ENCODE assay signal across 7 cellular contexts in genomic region chr14:70821581-70821915, GRCh38. TPM values are rescaled to one million over a fixed set of nuclear protein-coding genes. Genes with fewer than 3 reads are reported as not detected.
DNase-seq lines count a peak whose midpoint lies in the region; ATAC-seq, FAIRE-seq and TF ChIP-seq lines count a peak whose summit lies in the region.

No MANE protein-coding gene starts in this region.

- H3K27ac Mint-ChIP-seq in activated naive CD8-positive, alpha-beta T cell treated with anti-CD3 and anti-CD28 coated beads, Interleukin-2, amount 50 U/mL, for 24 hours = no peak overlapping the region

- TF ChIP-seq POLR2A in IMR-90 (IDR thresholded peaks at IDR 0.05; ENCODE audit: low read depth, low read length) = no peak

- no peak overlapping the region for H3K56ac ChIP-seq in IMR-90 (ENCODE audit: extremely low read depth, insufficient read depth, low read length)

- peak overlapping the region; percentile 93 for H3K4me2 ChIP-seq in IMR-90 (ENCODE audit: low read depth, low read length)

- no peaks in the 10 kb centered on the region for H3K9me3 Mint-ChIP-seq in activated naive CD8-positive, alpha-beta T cell treated with anti-CD3 and anti-CD28 coated beads, Interleukin-2, amount 50 U/mL, for 24 hours

- peak overlapping the region; percentile 68 for H3K4me3 Mint-ChIP-seq in activated naive CD8-positive, alpha-beta T cell treated with anti-CD3 and anti-CD28 coated beads, Interleukin-2, amount 50 U/mL, for 24 hours

- H3K4me1 Mint-ChIP-seq in activated naive CD8-positive, alpha-beta T cell treated with anti-CD3 and anti-CD28 coated beads, Interleukin-2, amount 50 U/mL, for 24 hours = peaks cover 12% of the 10 kb centered on the region

- DNase-seq in IMR-90 (no peak), kidney (no peak), NOMO-1 treated with DMSO at 0.1 percent for 48 hours (lab: John Stamatoyannopoulos, UW; ENCODE audit: unreplicated experiment) (no peak), NAMALWA (ENCODE audit: low spot score) (no peak)
- no peak for DNase-seq in activated naive CD8-positive, alpha-beta T cell treated with anti-CD3 and anti-CD28 coated beads, Interleukin-2, amount 50 U/mL, for 24 hours

- BruUV-seq in IMR-90 (replicated peaks; lab: Mats Ljungman, UMichigan) = no TSS peak

- dilution Hi-C loops in IMR-90 (cut with HindIII; ENCODE audit: low sequenced_read_pairs, unreplicated experiment) = no loop called here

- no peak overlapping the region for H2BK20ac ChIP-seq in IMR-90 (ENCODE audit: low read depth, low read length)

- H3K9me3 ChIP-seq in IMR-90 (ENCODE audit: control insufficient read depth, insufficient read depth, low read length) (no peaks in the 10 kb centered on the region), kidney (ENCODE audit: control insufficient read depth in 1 of 2, low read length in 2 of 2) (no peaks in the 10 kb centered on the region), stomach smooth muscle (ENCODE audit: control insufficient read depth in 2 of 2, low read length in 2 of 2) (no peaks in the 10 kb centered on the region)

- H3K18ac ChIP-seq in IMR-90 (ENCODE audit: low read depth, low read length) = no peak overlapping the region

- H4K8ac ChIP-seq in IMR-90 (ENCODE audit: low read depth in 2 of 2, low read length in 2 of 2) = no peak overlapping the region

- in situ Hi-C loops in IMR-90 (cut with MboI; ENCODE audit: low sequenced_read_pairs) = loop anchor here (5.0 kb wide), 1 partner anchor 151 kb away; no protein-coding TSS in a partner anchor

- no peaks in the 10 kb centered on the region for H3K79me1 ChIP-seq in IMR-90 (ENCODE audit: low read depth in 1 of 2, low read length in 2 of 2)

- no peak overlapping the region for H2BK5ac ChIP-seq in IMR-90 (ENCODE audit: low read depth, low read length, poor library complexity, severe bottlenecking)

- no peaks in the 10 kb centered on the region for H3K36me3 Mint-ChIP-seq in activated naive CD8-positive, alpha-beta T cell treated with anti-CD3 and anti-CD28 coated beads, Interleukin-2, amount 50 U/mL, for 24 hours (ENCODE audit: low read depth)

- peaks cover 41% of the 10 kb centered on the region for H3K27me3 Mint-ChIP-seq in activated naive CD8-positive, alpha-beta T cell treated with anti-CD3 and anti-CD28 coated beads, Interleukin-2, amount 50 U/mL, for 24 hours

- no peak overlapping the region for H3K4ac ChIP-seq in IMR-90 (ENCODE audit: low read depth, low read length)

- H3K27ac ChIP-seq in IMR-90 (ENCODE audit: insufficient read depth, low read length) (no peak overlapping the region; the same call in 1 of the 2 replicates), kidney (ENCODE audit: low read depth in 2 of 2, low read length in 2 of 2) (no peak overlapping the region), stomach smooth muscle (ENCODE audit: low read length) (no peak overlapping the region)

- no peak overlapping the region for H4K91ac ChIP-seq in IMR-90 (ENCODE audit: insufficient read depth, low read depth, low read length)

- H3K23ac ChIP-seq in IMR-90 (ENCODE audit: low read depth, low read length) = 0 out of 2 replicates have a peak overlapping the region, but pooled peaks have one; percentile 48

- no peak for TF ChIP-seq CTCF in IMR-90 (conservative IDR thresholded peaks at IDR 0.05; ENCODE audit: low read depth, low read length)
- TF ChIP-seq CTCF in kidney (IDR thresholded peaks at IDR 0.05; ENCODE audit: borderline replicate concordance, extremely low read depth, insufficient read depth) = no peak

- H3K9ac ChIP-seq in IMR-90 (ENCODE audit: low read depth, low read length) = peak overlapping the region; percentile 75
- peak overlapping the region in 1 of 2 donors; percentile 58 for H3K9ac ChIP-seq in kidney (ENCODE audit: low read length in 2 of 2)
- H3K9ac ChIP-seq in stomach smooth muscle (ENCODE audit: low read length in 2 of 2) = peak overlapping the region in 1 of 2 donors; percentile 74

- no peak overlapping the region for H4K5ac ChIP-seq in IMR-90 (ENCODE audit: low read depth, low read length)

- peak overlapping the region; percentile 98 for H2AFZ ChIP-seq in IMR-90 (replicated peaks; ENCODE audit: low read length, poor library complexity)

- H2BK15ac ChIP-seq in IMR-90 (ENCODE audit: low read depth, low read length) = no peak overlapping the region

- intact Hi-C loops in IMR-90 (cut with micrococcal nuclease) (no loop called here), kidney (cut with DNase I) (no loop called here)

- H3K4me3 ChIP-seq in IMR-90 (ENCODE audit: insufficient read depth, low read depth, low read length) (peak overlapping the region; percentile 92), kidney (ENCODE audit: low read length in 2 of 2) (peak overlapping the region; percentile 45 to 63), stomach smooth muscle (ENCODE audit: low read length in 2 of 2) (peak overlapping the region; percentile 64 to 79)

- no peaks in the 10 kb centered on the region for H3K9me1 ChIP-seq in IMR-90 (ENCODE audit: insufficient read depth, low read length)

- POLR2A ChIA-PET in IMR-90 (lab: Charles Lee; ENCODE audit: unreplicated experiment) = no interaction called here

- H3K36me3 ChIP-seq in IMR-90 (ENCODE audit: control insufficient read depth, insufficient read depth, low read length) = no peaks in the 10 kb centered on the region
- no peaks in the 10 kb centered on the region for H3K36me3 ChIP-seq in kidney (ENCODE audit: control insufficient read depth in 1 of 2, insufficient read depth in 2 of 2, low read length in 2 of 2)
- H3K36me3 ChIP-seq in stomach smooth muscle (ENCODE audit: control insufficient read depth in 2 of 2, insufficient read depth in 2 of 2, low read length in 2 of 2) = no peaks in the 10 kb centered on the region

- no peak overlapping the region; the same call in 1 of the 2 replicates for H2AK5ac ChIP-seq in IMR-90 (ENCODE audit: low read depth, low read length)

- no peaks in the 10 kb centered on the region for H3K4me1 ChIP-seq in IMR-90 (ENCODE audit: control insufficient read depth, insufficient read depth, low read length)
- H3K4me1 ChIP-seq in kidney (ENCODE audit: control insufficient read depth in 1 of 2, insufficient read depth in 1 of 2, low read depth in 1 of 2, low read length in 2 of 2) = peaks cover 0 to 3% of the 10 kb centered on the region in 2 donors
- H3K4me1 ChIP-seq in stomach smooth muscle (ENCODE audit: control insufficient read depth, insufficient read depth, low read length) = peaks cover 13% of the 10 kb centered on the region

- no peak overlapping the region for H3K14ac ChIP-seq in IMR-90 (replicated peaks; ENCODE audit: low read depth, low read length)

- H2BK120ac ChIP-seq in IMR-90 (ENCODE audit: low read depth, low read length) = no peak overlapping the region

- H4K20me1 ChIP-seq in IMR-90 (ENCODE audit: insufficient read depth, low read length) = no peaks in the 10 kb centered on the region

- TF ChIP-seq RAD21 in IMR-90 (IDR thresholded peaks at IDR 0.05; ENCODE audit: low read length) = no peak

- ATAC-seq in IMR-90 (ENCODE audit: low read depth) = no peak; the same call in 1 of the 2 replicates
- ATAC-seq in activated naive CD8-positive, alpha-beta T cell treated with anti-CD3 and anti-CD28 coated beads, Interleukin-2, amount 50 U/mL, for 24 hours = no peak
- no peak for ATAC-seq in HG03280 (IDR thresholded peaks at IDR 0.05; ENCODE audit: unreplicated experiment)

- H2AK9ac ChIP-seq in IMR-90 (replicated peaks; ENCODE audit: low read depth, low read length, poor library complexity) = peak overlapping the region; percentile 57

- WGBS in IMR-90 (ENCODE audit: extremely low coverage in 2 of 2, insufficient read length in 1 of 2), 2 experiments = no CpG with 5 or more reads among the region's 23 CpGs

- peaks cover 4% of the 10 kb centered on the region; the same call in 1 of the 2 replicates for H3K27me3 ChIP-seq in IMR-90 (ENCODE audit: control insufficient read depth, insufficient read depth, low read length)
- peaks cover 2 to 6% of the 10 kb centered on the region in 2 donors for H3K27me3 ChIP-seq in stomach smooth muscle (ENCODE audit: control insufficient read depth in 1 of 2, insufficient read depth in 2 of 2, low read length in 2 of 2)

- CTCF ChIA-PET in IMR-90 (lab: Yijun Ruan, JAX) = interaction anchor here (0.6 kb wide), 1 partner anchor 333 kb away, joined by 3 read pairs; no protein-coding TSS in a partner anchor

- FAIRE-seq in kidney (lab: Jason Lieb, UNC) = no peak

TF ChIP-seq in IMR-90, 13 proteins besides CTCF, POLR2A, EP300 and RAD21 (continues in another document):
- no peak for TF ChIP-seq CHD1 (IDR thresholded peaks at IDR 0.05; ENCODE audit: low read depth, low read length)
- TF ChIP-seq FOS (IDR thresholded peaks at IDR 0.05; ENCODE audit: low read depth, low read length) = no peak
- TF ChIP-seq SMC3 (IDR thresholded peaks at IDR 0.05; ENCODE audit: low read depth, low read length) = no peak
- no peak for TF ChIP-seq MAZ (IDR thresholded peaks at IDR 0.05; ENCODE audit: borderline replicate concordance, low read depth, low read length)
- no peak for TF ChIP-seq RCOR1 (IDR thresholded peaks at IDR 0.05; ENCODE audit: insufficient replicate concordance, low read length)
- no peak for TF ChIP-seq NFE2L2 (IDR thresholded peaks at IDR 0.05; ENCODE audit: low read depth, low read length)
- TF ChIP-seq USF2 (IDR thresholded peaks at IDR 0.05; ENCODE audit: low read depth, low read length) = no peak
- no peak for TF ChIP-seq ELK1 (IDR thresholded peaks at IDR 0.05; ENCODE audit: borderline replicate concordance, low read depth, low read length)
- no peak for TF ChIP-seq MXI1 (IDR thresholded peaks at IDR 0.05; ENCODE audit: borderline replicate concordance, low read depth, low read length)

RNA-seq across cellular contexts. Expression of gene MAP3K9, which starts 12.2 kb away (rescaled TPM):
- total RNA-seq in IMR-90 (2012; rRNA removed) (0.18 and 0.28 TPM in 2 replicates), kidney (8.3 TPM)
- polyA plus RNA-seq in IMR-90 (2012; rRNA removed) (0.17 and 0.26 TPM in 2 replicates), kidney (ENCODE audit: insufficient read depth, low read depth, low replicate concordance) (1.0 TPM)
- polyA plus RNA-seq in IMR-90 (2012; cell fraction: cytosol; rRNA removed) = 0.11 and 0.34 TPM in 2 replicates
- 0.25 and 0.29 TPM in 2 replicates for polyA plus RNA-seq in IMR-90 (2012; cell fraction: nucleus; rRNA removed; ENCODE audit: low replicate concordance)
